Comparison of ENCODE assay signal across 16 cellular contexts in the genomic region with DNA sequence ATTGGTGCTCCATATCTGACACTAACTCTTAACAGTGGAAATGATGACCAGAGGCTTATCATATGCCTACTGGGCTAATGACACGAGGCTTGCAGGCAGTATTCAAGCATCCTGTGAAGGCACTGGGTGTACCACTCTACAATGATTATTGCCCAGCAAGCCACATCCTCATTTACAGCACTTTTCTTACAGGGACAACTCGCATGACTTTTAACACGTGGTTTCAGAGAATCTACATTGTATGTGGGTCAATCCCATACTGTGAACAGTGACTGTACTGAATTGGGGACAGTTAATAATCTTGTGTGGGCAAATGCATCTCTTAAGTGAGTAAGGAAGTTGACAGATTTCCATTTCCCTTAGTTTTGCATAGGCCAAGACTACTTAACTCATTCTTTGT.
DNase-seq lines count a peak whose midpoint lies in the region; ATAC-seq and TF ChIP-seq lines count a peak whose summit lies in the region.
"Had no signal": no experiment of that assay in that cellular context is flagged by ENCODE, and none has a peak within 500 bp of the region (broad histone marks: within the 10 kb centered on the region; RNA-seq: fewer than 3 reads in every experiment).

No MANE protein-coding gene starts in this region.

- 70% methylated on average over 3 of the region's 3 CpGs for WGBS in urinary bladder

- DNase-seq in NOMO-1 treated with DMSO at 0.1 percent for 48 hours (lab: John Stamatoyannopoulos, UW; ENCODE audit: unreplicated experiment) (peak; percentile 1), NOMO-1 treated with dmso at 0.1 percent for 144 hours (lab: John Stamatoyannopoulos, UW; ENCODE audit: unreplicated experiment) (no peak), HCT116 (ENCODE audit: low read depth, low spot score) (no peak), amniotic stem cell (lab: John Stamatoyannopoulos, UW) (no peak)
- DNase-seq in natural killer cell treated with Interleukin-12 subunit alpha and Interleukin-12 subunit beta and Interleukin-15 and Interleukin-18, amount 100 ng/mL, for 72 hours (ENCODE audit: low spot score) = no peak
- DNase-seq: 8988T; CD4-positive, alpha-beta memory T cell; DMS153; DMS79; GDM1; H7 had no signal

- POLR2A ChIA-PET in HCT116 (lab: Charles Lee) = no interaction called here

- no TSS peak for BruUV-seq in HCT116 (replicated peaks; lab: Mats Ljungman, UMichigan)

- H3K4me2 ChIP-seq in HCT116 (ENCODE audit: low read length) = no peak overlapping the region
- H3K4me2 ChIP-seq: BLaER1, GM23338 had no signal

- peaks cover 82% of the 10 kb centered on the region for H3K27me3 ChIP-seq in HCT116 (ENCODE audit: insufficient read depth, low read length)
- H3K27me3 ChIP-seq: BLaER1 had no signal

- H3K4me3 ChIP-seq in HCT116 (replicated peaks in 1 of 2; ENCODE audit: low read depth in 1 of 2, low read length in 2 of 2) = no peak overlapping the region
- H3K4me3 ChIP-seq in urinary bladder (ENCODE audit: low read depth, low read length) = no peak overlapping the region
- H3K4me3 ChIP-seq: BLaER1, GM23338 had no signal

- H3K36me3 ChIP-seq in HCT116 (ENCODE audit: control insufficient read depth in 1 of 2, insufficient read depth in 2 of 2, low read length in 2 of 2) = no peaks in the 10 kb centered on the region
- H3K36me3 ChIP-seq in urinary bladder (ENCODE audit: insufficient read depth) = no peaks in the 10 kb centered on the region
- H3K36me3 ChIP-seq: BLaER1 had no signal

- RAD21 ChIA-PET in HCT116 (lab: Charles Lee; ENCODE audit: low non-redundant PET in 1 of 2, low total read pairs in 2 of 2, uncharacterized antibody in 2 of 2, unreplicated experiment in 2 of 2) = no interaction called here

- H3K9me3 Mint-ChIP-seq in natural killer cell treated with Interleukin-12 subunit alpha and Interleukin-12 subunit beta and Interleukin-15 and Interleukin-18, amount 100 ng/mL, for 72 hours = no peaks in the 10 kb centered on the region
- H3K9me3 Mint-ChIP-seq: CD14-positive monocyte, GM23338 had no signal

- ATAC-seq in HCT116 (no peak), GM19467 (IDR thresholded peaks at IDR 0.05; ENCODE audit: unreplicated experiment) (no peak)
- peak; percentile 51 to 64 for ATAC-seq in natural killer cell treated with Interleukin-12 subunit alpha and Interleukin-12 subunit beta and Interleukin-15 and Interleukin-18, amount 100 ng/mL, for 72 hours
- ATAC-seq: GM23338 had no signal

- H3K79me2 ChIP-seq in HCT116 (ENCODE audit: insufficient read depth, low read length) = no peaks in the 10 kb centered on the region

- no peak overlapping the region for H3K27ac Mint-ChIP-seq in natural killer cell treated with Interleukin-12 subunit alpha and Interleukin-12 subunit beta and Interleukin-15 and Interleukin-18, amount 100 ng/mL, for 72 hours
- H3K27ac Mint-ChIP-seq: CD14-positive monocyte; CD4-positive, alpha-beta memory T cell; GM23338 had no signal

- no peak overlapping the region for H3K9ac ChIP-seq in HCT116 (ENCODE audit: low read length)
- H3K9ac ChIP-seq: BLaER1 had no signal

- no peaks in the 10 kb centered on the region for H3K36me3 Mint-ChIP-seq in natural killer cell treated with Interleukin-12 subunit alpha and Interleukin-12 subunit beta and Interleukin-15 and Interleukin-18, amount 100 ng/mL, for 72 hours
- H3K36me3 Mint-ChIP-seq: CD14-positive monocyte; CD4-positive, alpha-beta memory T cell had no signal

- H3K9me2 ChIP-seq in HCT116 (ENCODE audit: insufficient read depth) = no peaks in the 10 kb centered on the region

- H3K4me1 ChIP-seq in HCT116 (ENCODE audit: control insufficient read depth in 1 of 2, insufficient read depth in 2 of 2, low read length in 2 of 2) = no peaks in the 10 kb centered on the region
- no peaks in the 10 kb centered on the region for H3K4me1 ChIP-seq in urinary bladder (ENCODE audit: insufficient read depth)
- H3K4me1 ChIP-seq: BLaER1 had no signal

- H4K20me1 ChIP-seq in HCT116 (ENCODE audit: insufficient read depth) = no peaks in the 10 kb centered on the region
- H4K20me1 ChIP-seq: BLaER1 had no signal

- no peak for TF ChIP-seq RAD21 in HCT116 (IDR thresholded peaks at IDR 0.05; ENCODE audit: low read depth)

- TF ChIP-seq CTCF in HCT116 (IDR thresholded peaks at IDR 0.05 in 2 of 3, conservative IDR thresholded peaks at IDR 0.05 in 1 of 3; ENCODE audit: borderline replicate concordance in 1 of 3, insufficient read depth in 1 of 3, low read depth in 2 of 3, low read length in 2 of 3) = no peak

- intact Hi-C loops in HCT116 (cut with micrococcal nuclease) = no loop called here

- H3K27ac ChIP-seq in HCT116 (ENCODE audit: low read depth, low read length) = no peak overlapping the region
- H3K27ac ChIP-seq in urinary bladder (ENCODE audit: low read depth) = peak overlapping the region; percentile 18
- H3K27ac ChIP-seq: BLaER1 had no signal

- TF ChIP-seq POLR2A in HCT116 (IDR thresholded peaks at IDR 0.05; ENCODE audit: borderline replicate concordance, extremely low read depth, insufficient read depth, insufficient read length) = no peak

- H3K4me3 Mint-ChIP-seq in natural killer cell treated with Interleukin-12 subunit alpha and Interleukin-12 subunit beta and Interleukin-15 and Interleukin-18, amount 100 ng/mL, for 72 hours = no peak overlapping the region
- H3K4me3 Mint-ChIP-seq: CD14-positive monocyte; CD4-positive, alpha-beta memory T cell; GM23338 had no signal

- H2AFZ ChIP-seq in HCT116 (ENCODE audit: low read depth, low read length, poor library complexity, severe bottlenecking) = no peak overlapping the region
- H2AFZ ChIP-seq: GM23338 had no signal

- H3K27me3 Mint-ChIP-seq in natural killer cell treated with Interleukin-12 subunit alpha and Interleukin-12 subunit beta and Interleukin-15 and Interleukin-18, amount 100 ng/mL, for 72 hours = no peaks in the 10 kb centered on the region

- peaks cover 11 to 19% of the 10 kb centered on the region in 2 donors for H3K4me1 Mint-ChIP-seq in natural killer cell treated with Interleukin-12 subunit alpha and Interleukin-12 subunit beta and Interleukin-15 and Interleukin-18, amount 100 ng/mL, for 72 hours (ENCODE audit: low read depth in 2 of 2)
- H3K4me1 Mint-ChIP-seq: CD14-positive monocyte; CD4-positive, alpha-beta memory T cell; GM23338 had no signal

- CTCF ChIA-PET in HCT116 (lab: Charles Lee) = no interaction called here

- no peaks in the 10 kb centered on the region for H3K9me3 ChIP-seq in HCT116 (ENCODE audit: control insufficient read depth in 1 of 2, insufficient read depth in 1 of 2, low read depth in 1 of 2, low read length in 2 of 2)
- H3K9me3 ChIP-seq: BLaER1 had no signal

TF ChIP-seq in HCT116, 20 proteins besides CTCF, POLR2A, EP300 and RAD21:
- TF ChIP-seq TCF7L2 (IDR thresholded peaks at IDR 0.05; ENCODE audit: borderline replicate concordance, extremely low read depth, insufficient read depth, insufficient read length) (no peak), EZH2 (IDR thresholded peaks at IDR 0.05) (0 out of 2 replicates have a peak, but pooled peaks have one; percentile 5)
- TF ChIP-seq, protein P1, sequence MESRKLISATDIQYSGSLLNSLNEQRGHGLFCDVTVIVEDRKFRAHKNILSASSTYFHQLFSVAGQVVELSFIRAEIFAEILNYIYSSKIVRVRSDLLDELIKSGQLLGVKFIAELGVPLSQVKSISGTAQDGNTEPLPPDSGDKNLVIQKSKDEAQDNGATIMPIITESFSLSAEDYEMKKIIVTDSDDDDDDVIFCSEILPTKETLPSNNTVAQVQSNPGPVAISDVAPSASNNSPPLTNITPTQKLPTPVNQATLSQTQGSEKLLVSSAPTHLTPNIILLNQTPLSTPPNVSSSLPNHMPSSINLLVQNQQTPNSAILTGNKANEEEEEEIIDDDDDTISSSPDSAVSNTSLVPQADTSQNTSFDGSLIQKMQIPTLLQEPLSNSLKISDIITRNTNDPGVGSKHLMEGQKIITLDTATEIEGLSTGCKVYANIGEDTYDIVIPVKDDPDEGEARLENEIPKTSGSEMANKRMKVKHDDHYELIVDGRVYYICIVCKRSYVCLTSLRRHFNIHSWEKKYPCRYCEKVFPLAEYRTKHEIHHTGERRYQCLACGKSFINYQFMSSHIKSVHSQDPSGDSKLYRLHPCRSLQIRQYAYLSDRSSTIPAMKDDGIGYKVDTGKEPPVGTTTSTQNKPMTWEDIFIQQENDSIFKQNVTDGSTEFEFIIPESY (IDR thresholded peaks at IDR 0.05; ENCODE audit: extremely low read depth, insufficient replicate concordance, low read length) = no peak

Comparison
In these comparisons a context has a peak if more than half of its experiments do, and no peak if none do; other contexts are left out.
1. ATAC-seq: peak in natural killer cell treated with Interleukin-12 subunit alpha and Interleukin-12 subunit beta and Interleukin-15 and Interleukin-18, amount 100 ng/mL, for 72 hours (2 of 2); none in HCT116 (single experiment) and GM19467 (single experiment).